In the genomic region with DNA sequence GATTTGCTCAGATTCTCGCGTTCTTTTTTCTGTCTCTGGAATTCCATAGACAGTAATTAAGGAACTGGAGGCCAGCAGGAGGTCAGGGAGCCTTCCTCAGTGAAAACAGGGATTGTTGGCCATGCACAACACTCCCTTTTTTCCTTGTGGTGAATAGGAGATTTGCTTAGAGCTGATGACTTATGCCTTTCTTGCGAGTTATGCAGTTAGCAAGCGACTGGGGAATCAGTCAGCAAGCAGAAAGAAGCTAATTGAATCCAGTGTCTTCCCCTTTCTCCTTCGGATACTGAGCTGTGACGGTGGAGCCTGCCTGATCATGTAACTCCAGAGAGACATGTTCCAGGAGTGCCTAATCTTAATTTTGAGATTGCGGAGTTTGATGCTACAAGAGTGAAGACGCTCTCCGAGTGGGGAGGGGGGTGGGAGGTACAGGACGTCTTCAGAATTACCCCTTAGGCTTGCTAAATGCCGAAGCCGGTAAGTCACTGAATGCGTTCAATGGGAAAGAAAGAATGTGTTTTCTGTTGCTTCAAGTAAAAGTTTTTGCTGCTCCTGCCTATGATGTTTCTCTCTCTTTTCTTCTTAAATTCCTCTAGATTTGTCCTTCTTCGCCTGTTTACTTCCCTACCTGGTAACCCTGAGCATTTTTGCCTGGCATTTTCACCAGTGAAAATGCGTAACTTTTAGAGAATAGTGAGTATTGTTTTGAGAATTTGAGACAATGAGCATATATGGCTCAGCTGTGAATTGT, we compare ENCODE assay signal across 10 cellular contexts.
DNase-seq lines count a peak whose midpoint lies in the region; ATAC-seq, FAIRE-seq and TF ChIP-seq lines count a peak whose summit lies in the region.
"Had no signal": no experiment of that assay in that cellular context is flagged by ENCODE, and none has a peak within 500 bp of the region (broad histone marks: within the 10 kb centered on the region; RNA-seq: fewer than 3 reads in every experiment).

No MANE protein-coding gene starts in this region.

- H3K27me3 ChIP-seq in Peyer's patch (no peaks in the 10 kb centered on the region), H1 (replicated peaks in 1 of 4; ENCODE audit: control insufficient read depth in 3 of 4, extremely low read depth in 1 of 4, insufficient read depth in 3 of 4, low read length in 3 of 4) (no peaks in the 10 kb centered on the region), lung (ENCODE audit: control insufficient read depth, insufficient read depth) (no peaks in the 10 kb centered on the region), thyroid gland (no peaks in the 10 kb centered on the region)

- TF ChIP-seq POLR2A in Peyer's patch (IDR thresholded peaks at IDR 0.05) = no peak
- no peak for TF ChIP-seq POLR2A in H1 (IDR thresholded peaks at IDR 0.05; ENCODE audit: control extremely low read depth in 1 of 2, low read depth in 2 of 2, low read length in 2 of 2)
- TF ChIP-seq POLR2A in thyroid gland (IDR thresholded peaks at IDR 0.05) = no peak

- H3K4me2 ChIP-seq in H1 (ENCODE audit: insufficient read depth in 1 of 2, low read depth in 2 of 2, low read length in 2 of 2) = peak overlapping the region; percentile 10 to 49; a peak in 2 of 4 replicates

- H3K56ac ChIP-seq in H1 (replicated peaks; ENCODE audit: insufficient read length, low read depth, low read length) = no peak overlapping the region

- no peak for TF ChIP-seq RAD21 in H1 (IDR thresholded peaks at IDR 0.05 in 1 of 2, conservative IDR thresholded peaks at IDR 0.05 in 1 of 2; ENCODE audit: low read depth in 2 of 2, low read length in 2 of 2)

- H2AFZ ChIP-seq in H1 (ENCODE audit: low read length) = no peak overlapping the region

- peaks cover 33% of the 10 kb centered on the region for H3K27me3 Mint-ChIP-seq in activated CD4-positive, alpha-beta memory T cell treated with anti-CD3 and anti-CD28 coated beads, Interleukin-2, amount 10 ng/mL, durations not matched to agents 7 days and 5 days

- no peak overlapping the region for H4K91ac ChIP-seq in H1 (replicated peaks; ENCODE audit: insufficient read length, low read length)

- no peak overlapping the region for H3K23ac ChIP-seq in H1 (ENCODE audit: insufficient read length)

- H3K9me3 ChIP-seq in Peyer's patch (no peaks in the 10 kb centered on the region), H1 (ENCODE audit: insufficient read depth in 2 of 2, low read depth in 1 of 2, low read length in 1 of 2) (no peaks in the 10 kb centered on the region), lung (ENCODE audit: control insufficient read depth in 2 of 2, insufficient read depth in 1 of 2, low read length in 1 of 2) (no peaks in the 10 kb centered on the region), thyroid gland (no peaks in the 10 kb centered on the region)

- H3K36me3 Mint-ChIP-seq in activated CD4-positive, alpha-beta memory T cell treated with anti-CD3 and anti-CD28 coated beads, Interleukin-2, amount 10 ng/mL, durations not matched to agents 7 days and 5 days (ENCODE audit: low read depth) = no peaks in the 10 kb centered on the region

- CTCF ChIA-PET in H1 (lab: Charles Lee; ENCODE audit: partially characterized antibody) = interaction anchor here (0.6 to 1.2 kb wide), 3 partner anchors 23 to 579 kb away, joined by 3 read pairs; no protein-coding TSS in a partner anchor
- CTCF ChIA-PET in activated CD4-positive, alpha-beta memory T cell treated with anti-CD3 and anti-CD28 coated beads, Interleukin-2, amount 10 ng/mL, durations not matched to agents 7 days and 5 days (lab: Charles Lee) = no interaction called here

- H3K79me1 ChIP-seq in H1 (ENCODE audit: low read depth, low read length) = no peaks in the 10 kb centered on the region; the same call in 1 of the 2 replicates

- H3K4ac ChIP-seq in H1 (replicated peaks; ENCODE audit: insufficient read length, low read depth, low read length) = no peak overlapping the region

- H2BK120ac ChIP-seq in H1 (replicated peaks; ENCODE audit: low read depth, low read length) = no peak overlapping the region

- H3K4me1 ChIP-seq in Peyer's patch (peaks cover 0 to 5% (median 0%) of the 10 kb centered on the region in 4 donors), H1 (replicated peaks in 1 of 4; ENCODE audit: control insufficient read depth in 3 of 4, insufficient read depth in 4 of 4, low read length in 3 of 4) (peaks cover 2 to 13% (median 7%) of the 10 kb centered on the region in 4 experiments; a peak in 5 of 7 replicates), lung (ENCODE audit: control insufficient read depth in 2 of 2, insufficient read depth in 2 of 2, low read length in 2 of 2) (peaks cover 9 to 11% of the 10 kb centered on the region in 2 donors), thyroid gland (peaks cover 7 to 27% of the 10 kb centered on the region in 2 donors)

- WGBS in H1 (ENCODE audit: extremely low coverage in 1 of 2, insufficient coverage in 1 of 2, insufficient read length in 1 of 2, insufficient replicate concordance in 2 of 2, low coverage in 1 of 2, low lambda C conversion rate in 2 of 2, missing lambda C conversion rate in 1 of 2), 2 experiments = 64% methylated on average over 15 of the region's 15 CpGs; no CpG with 5 or more reads in 1 of the 2 experiments
- WGBS in lung, 2 donors = 69 to 78% methylated on average over 15 of the region's 15 CpGs
- WGBS in thyroid gland, 2 donors = 66 to 72% methylated on average over 15 of the region's 15 CpGs

- no peak overlapping the region for H2BK15ac ChIP-seq in H1 (ENCODE audit: low read length)

- no peak overlapping the region for H2BK20ac ChIP-seq in H1 (ENCODE audit: low read length)

- POLR2A ChIA-PET in H1 (lab: Charles Lee; ENCODE audit: partially characterized antibody) = no interaction called here
- POLR2A ChIA-PET in activated CD4-positive, alpha-beta memory T cell treated with anti-CD3 and anti-CD28 coated beads, Interleukin-2, amount 10 ng/mL, durations not matched to agents 7 days and 5 days (lab: Charles Lee) = no interaction called here

- no peak overlapping the region for H2AK5ac ChIP-seq in H1 (ENCODE audit: low read depth, low read length)

- no peak for TF ChIP-seq CTCF in Peyer's patch (IDR thresholded peaks at IDR 0.05)
- no peak for TF ChIP-seq CTCF in H1 (IDR thresholded peaks at IDR 0.05; ENCODE audit: control extremely low read depth in 1 of 3, insufficient read depth in 1 of 3, low read depth in 1 of 3, low read length in 3 of 3)
- no peak for TF ChIP-seq CTCF in lung (IDR thresholded peaks at IDR 0.05; ENCODE audit: control extremely low read depth, extremely low read depth)
- no peak for TF ChIP-seq CTCF in thyroid gland (IDR thresholded peaks at IDR 0.05)

- H3K27ac ChIP-seq in Peyer's patch (peak overlapping the region; percentile 58 to 83 (median 74)), H1 (ENCODE audit: low read depth, low read length) (no peak overlapping the region), lung (ENCODE audit: low read depth in 1 of 2, low read length in 1 of 2) (peak overlapping the region; percentile 62 to 63), thyroid gland (peak overlapping the region; percentile 34 to 87 (median 86))

- no peaks in the 10 kb centered on the region for H3K9me3 Mint-ChIP-seq in activated CD4-positive, alpha-beta memory T cell treated with anti-CD3 and anti-CD28 coated beads, Interleukin-2, amount 10 ng/mL, durations not matched to agents 7 days and 5 days

- TF ChIP-seq EP300 in H1 (IDR thresholded peaks at IDR 0.05; ENCODE audit: borderline replicate concordance in 1 of 2, low read depth in 2 of 2, low read length in 2 of 2) = no peak

- peak overlapping the region; percentile 51; the same call in 1 of the 2 replicates for H3K18ac ChIP-seq in H1 (ENCODE audit: extremely low read depth, low read length)

- no peaks in the 10 kb centered on the region for H3K4me1 Mint-ChIP-seq in activated CD4-positive, alpha-beta memory T cell treated with anti-CD3 and anti-CD28 coated beads, Interleukin-2, amount 10 ng/mL, durations not matched to agents 7 days and 5 days

- DNase-seq in Peyer's patch (no peak), H1 (ENCODE audit: low read depth in 1 of 2, low spot score in 2 of 2) (no peak), lung (ENCODE audit: low spot score) (no peak), thyroid gland (no peak), activated T-cell treated with anti-CD3 and anti-CD28 coated beads for 4 hours (no peak), NCI-H2081 treated with DMSO at 0.1 percent for 48 hours (lab: John Stamatoyannopoulos, UW) (no peak)
- no peak for DNase-seq in activated CD4-positive, alpha-beta memory T cell treated with anti-CD3 and anti-CD28 coated beads, Interleukin-2, amount 10 ng/mL, durations not matched to agents 7 days and 5 days
- no peak for DNase-seq in activated CD4-positive, alpha-beta T cell treated with anti-CD3 and anti-CD28 coated beads, Interleukin-2, amount 50 U/mL, for 48 hours
- DNase-seq: activated CD4-positive, CD25-positive, alpha-beta regulatory T cell treated with anti-CD3 and anti-CD28 coated beads, Interleukin-2, amount 50 U/mL, for 72 hours; KG1 had no signal

- peaks cover 0 to 3% of the 10 kb centered on the region in 2 experiments for H4K20me1 ChIP-seq in H1 (replicated peaks in 1 of 2; ENCODE audit: control insufficient read depth in 1 of 2, insufficient read depth in 2 of 2, low read length in 2 of 2)

- no peak overlapping the region for H3K4me3 Mint-ChIP-seq in activated CD4-positive, alpha-beta memory T cell treated with anti-CD3 and anti-CD28 coated beads, Interleukin-2, amount 10 ng/mL, durations not matched to agents 7 days and 5 days

- H3K14ac ChIP-seq in H1 (ENCODE audit: insufficient read length) = no peak overlapping the region

- H3K79me2 ChIP-seq in H1 (ENCODE audit: control insufficient read depth in 1 of 2, insufficient read depth in 2 of 2, low read length in 2 of 2) = 0 out of 4 replicates have a peak, but pooled peaks cover 0 to 4% of the 10 kb centered on the region in 2 experiments

- peak overlapping the region; percentile 20 to 52 (median 38) for H3K4me3 ChIP-seq in Peyer's patch
- no peak overlapping the region for H3K4me3 ChIP-seq in H1 (ENCODE audit: extremely low read depth in 1 of 4, insufficient read depth in 2 of 4, low read depth in 3 of 4, low read length in 4 of 4)
- no peak overlapping the region for H3K4me3 ChIP-seq in lung
- H3K4me3 ChIP-seq in thyroid gland (replicated peaks in 1 of 3) = peak overlapping the region in 1 of 3 donors; percentile 25

- no peaks in the 10 kb centered on the region; the same call in 1 of the 2 replicates for H3K23me2 ChIP-seq in H1 (ENCODE audit: low read depth, low read length)

- H2BK12ac ChIP-seq in H1 (ENCODE audit: low read depth, low read length) = no peak overlapping the region

- no peak overlapping the region for H3K27ac Mint-ChIP-seq in activated CD4-positive, alpha-beta memory T cell treated with anti-CD3 and anti-CD28 coated beads, Interleukin-2, amount 10 ng/mL, durations not matched to agents 7 days and 5 days

- no peak overlapping the region for H4K8ac ChIP-seq in H1 (ENCODE audit: extremely low read depth, insufficient read depth, low read length)

- no peak overlapping the region for H4K5ac ChIP-seq in H1 (ENCODE audit: insufficient read length, low read depth, low read length)

- no peak for ATAC-seq in lung (ENCODE audit: insufficient read depth, low FRiP score)

- no peaks in the 10 kb centered on the region for H3K36me3 ChIP-seq in Peyer's patch
- H3K36me3 ChIP-seq in H1 (ENCODE audit: control insufficient read depth in 2 of 4, insufficient read depth in 4 of 4, low read length in 3 of 4) = no peaks in the 10 kb centered on the region; a peak in 2 of 8 replicates
- no peaks in the 10 kb centered on the region for H3K36me3 ChIP-seq in lung (ENCODE audit: control insufficient read depth in 2 of 2, insufficient read depth in 2 of 2, low read length in 2 of 2)
- no peaks in the 10 kb centered on the region for H3K36me3 ChIP-seq in thyroid gland

- intact Hi-C loops in thyroid gland (cut with DNase I) = no loop called here

- H2BK5ac ChIP-seq in H1 (ENCODE audit: low read depth, low read length) = no peak overlapping the region

- no peak for FAIRE-seq in H1 (lab: Jason Lieb, UNC)

- H3K9ac ChIP-seq in H1 (replicated peaks in 1 of 4; ENCODE audit: extremely low read depth in 1 of 4, low read depth in 3 of 4, low read length in 3 of 4) = no peak overlapping the region; a peak in 1 of 7 replicates

Comparison
In these comparisons a context has a peak if more than half of its experiments do, and no peak if none do; other contexts are left out.
1. H3K4me3 ChIP-seq: peak in Peyer's patch (4 of 4); none in H1 (0 of 4) and lung (single experiment).